Comparison of ENCODE assay signal across 12 cellular contexts in genomic region chr16:3642397-3643094, GRCh38. TPM values are rescaled to one million over a fixed set of nuclear protein-coding genes. Genes with fewer than 3 reads are reported as not detected.
DNase-seq lines count a peak whose midpoint lies in the region; ATAC-seq and TF ChIP-seq lines count a peak whose summit lies in the region.
"Had no signal": no experiment of that assay in that cellular context is flagged by ENCODE, and none has a peak within 500 bp of the region (broad histone marks: within the 10 kb centered on the region; RNA-seq: fewer than 3 reads in every experiment).

No MANE protein-coding gene starts in this region.

- no peak overlapping the region for H3K27ac ChIP-seq in RWPE2 (ENCODE audit: poor library complexity, severe bottlenecking)
- H3K27ac ChIP-seq: coronary artery had no signal

- H3K9me3 ChIP-seq in RWPE2 (ENCODE audit: severe bottlenecking) = no peaks in the 10 kb centered on the region

- intact Hi-C loops in posterior vena cava (cut with DNase I) = no loop called here

- no peak for TF ChIP-seq POLR2A in erythroblast (IDR thresholded peaks at IDR 0.05; ENCODE audit: low read length)

- DNase-seq in G401 (ENCODE audit: low spot score) = peak; percentile 77
- no peak for DNase-seq in RWPE2 (ENCODE audit: low spot score)
- DNase-seq in erythroblast (lab: John Stamatoyannopoulos, UW) = peak; percentile 52 to 76
- DNase-seq in posterior vena cava (ENCODE audit: low spot score) = peak; percentile 66
- no peak for DNase-seq in cerebellar nuclear complex (lab: John Stamatoyannopoulos, UW)
- no peak for DNase-seq in activated CD4-positive, alpha-beta T cell treated with anti-CD3 and anti-CD28 coated beads, Interleukin-2, amount 50 U/mL, for 4 hours
- DNase-seq in CD1c-positive myeloid dendritic cell (ENCODE audit: extremely low spot score) = no peak
- DNase-seq in activated CD4-positive, alpha-beta T cell treated with anti-CD3 and anti-CD28 coated beads for 48 hours = no peak
- DNase-seq: activated CD8-positive, alpha-beta T cell treated with anti-CD3 and anti-CD28 coated beads for 36 hours; kidney; NCI-H82 had no signal

- TF ChIP-seq CTCF in RWPE2 (IDR thresholded peaks at IDR 0.05; ENCODE audit: poor library complexity, severe bottlenecking) = no peak

- H3K27me3 ChIP-seq in RWPE2 (ENCODE audit: insufficient read depth, poor library complexity, severe bottlenecking) = no peaks in the 10 kb centered on the region

- no peak overlapping the region for H3K4me3 ChIP-seq in RWPE2 (ENCODE audit: severe bottlenecking)
- H3K4me3 ChIP-seq: coronary artery had no signal

- peaks cover 8% of the 10 kb centered on the region for H3K4me1 ChIP-seq in RWPE2 (ENCODE audit: insufficient read depth, poor library complexity, severe bottlenecking)

- in situ Hi-C loops in G401 (cut with HindIII; ENCODE audit: low sequenced_read_pairs) = loop anchor here (10.0 kb wide), 1 partner anchor 112 kb away; no protein-coding TSS in a partner anchor

- ATAC-seq in RWPE2 (ENCODE audit: low read depth) = peak; percentile 88
- ATAC-seq: activated CD8-positive, alpha-beta T cell treated with anti-CD3 and anti-CD28 coated beads for 36 hours had no signal

- no peaks in the 10 kb centered on the region for H3K36me3 ChIP-seq in RWPE2 (ENCODE audit: low read depth)

RNA-seq across cellular contexts. Expression of gene DNASE1, which starts 11.9 kb away (rescaled TPM):
- total RNA-seq in G401 (2014; rRNA removed; shearing (Covaris generic)) = 9.4 and 15.4 TPM in 2 replicates
- total RNA-seq in posterior vena cava = 1 to 10 TPM; 4.0 to 6.2 TPM

RNA-seq across cellular contexts. Expression of gene SLX4, which starts 31.1 kb away (rescaled TPM):
- 4.8 and 5.9 TPM in 2 replicates for total RNA-seq in G401 (2014; rRNA removed; shearing (Covaris generic))
- 1 to 10 TPM; 4.5 to 4.9 TPM for total RNA-seq in posterior vena cava

Comparison
In these comparisons a context has a peak if more than half of its experiments do, and no peak if none do; other contexts are left out.
1. DNase-seq: peak in G401 (single experiment), erythroblast (2 of 2) and posterior vena cava (single experiment); none in RWPE2 (single experiment), cerebellar nuclear complex (0 of 2), activated CD4-positive, alpha-beta T cell treated with anti-CD3 and anti-CD28 coated beads, Interleukin-2, amount 50 U/mL, for 4 hours (0 of 2), CD1c-positive myeloid dendritic cell (single experiment) and activated CD4-positive, alpha-beta T cell treated with anti-CD3 and anti-CD28 coated beads for 48 hours (single experiment).